Comparison of ENCODE assay signal across 8 cellular contexts in genomic region chr11:20367313-20367948, GRCh38. TPM values are rescaled to one million over a fixed set of nuclear protein-coding genes. Genes with fewer than 3 reads are reported as not detected.
DNase-seq lines count a peak whose midpoint lies in the region; TF ChIP-seq lines count a peak whose summit lies in the region.

No MANE protein-coding gene starts in this region.

- H3K27ac ChIP-seq in vagina = peak overlapping the region; percentile 79

- no peak for TF ChIP-seq POLR2A in vagina (IDR thresholded peaks at IDR 0.05)

- H3K9me3 ChIP-seq in vagina = no peaks in the 10 kb centered on the region

- H3K36me3 ChIP-seq in vagina = no peaks in the 10 kb centered on the region

- in situ Hi-C loops in KBM-7 (cut with MboI; ENCODE audit: low pct_unique_long_range_greater_than_20kb, low sequenced_read_pairs) = no loop called here

- no peaks in the 10 kb centered on the region for H3K27me3 ChIP-seq in vagina

- H3K4me3 ChIP-seq in vagina = peak overlapping the region in 1 of 2 donors; percentile 21

- TF ChIP-seq CTCF in vagina (IDR thresholded peaks at IDR 0.05) = no peak

- DNase-seq in DMS53 (lab: John Stamatoyannopoulos, UW) = peak; percentile 70
- DNase-seq in DMS53 treated with DMSO at 0.1 percent for 48 hours (lab: John Stamatoyannopoulos, UW; ENCODE audit: unreplicated experiment) = no peak
- peak; percentile 39 to 55 for DNase-seq in activated CD4-positive, alpha-beta T cell treated with anti-CD3 and anti-CD28 coated beads for 24 hours (ENCODE audit: low read depth in 2 of 2)
- peak; percentile 85 for DNase-seq in dermis blood vessel endothelial cell
- DNase-seq in occipital lobe (lab: John Stamatoyannopoulos, UW) = peak; percentile 59
- DNase-seq in vagina (ENCODE audit: extremely low spot score in 2 of 2) = no peak
- no peak for DNase-seq in NCI-H1048 (lab: John Stamatoyannopoulos, UW)
- DNase-seq in KBM-7 = no peak

- intact Hi-C loops in vagina (cut with DNase I) = loop anchor here (5.0 kb wide), 1 partner anchor 400 kb away; no protein-coding TSS in a partner anchor

- peaks cover 39% of the 10 kb centered on the region for H3K4me1 ChIP-seq in vagina

RNA-seq across cellular contexts. Expression of gene HTATIP2, which starts 3.9 kb away (rescaled TPM):
- total RNA-seq in dermis blood vessel endothelial cell (75.9 and 94.3 TPM in 2 replicates), occipital lobe (6.1 TPM), vagina (35.1 TPM)

RNA-seq across cellular contexts. Expression of gene PRMT3, which starts 20.1 kb away (rescaled TPM):
- 11.7 and 16.2 TPM in 2 replicates for total RNA-seq in dermis blood vessel endothelial cell
- 27.6 TPM for total RNA-seq in occipital lobe
- total RNA-seq in vagina = 17.7 TPM

Comparison
In these comparisons a context has a peak if more than half of its experiments do, and no peak if none do; other contexts are left out.
1. DNase-seq: peak in DMS53 (single experiment), activated CD4-positive, alpha-beta T cell treated with anti-CD3 and anti-CD28 coated beads for 24 hours (2 of 2), dermis blood vessel endothelial cell (single experiment) and occipital lobe (single experiment); none in DMS53 treated with DMSO at 0.1 percent for 48 hours (single experiment), vagina (0 of 2), NCI-H1048 (single experiment) and KBM-7 (single experiment).